Comparison of ENCODE assay signal across 10 cellular contexts in genomic region chr4:4856071-4857000, GRCh38. TPM values are rescaled to one million over a fixed set of nuclear protein-coding genes. Genes with fewer than 3 reads are reported as not detected.
DNase-seq lines count a peak whose midpoint lies in the region; ATAC-seq and TF ChIP-seq lines count a peak whose summit lies in the region.
"Had no signal": no experiment of that assay in that cellular context is flagged by ENCODE, and none has a peak within 500 bp of the region (broad histone marks: within the 10 kb centered on the region; RNA-seq: fewer than 3 reads in every experiment).

No MANE protein-coding gene starts in this region.

- peaks cover 0 to 72% (median 52%) of the 10 kb centered on the region in 4 donors for H3K4me1 ChIP-seq in tibial artery

- H3K36me3 Mint-ChIP-seq in activated T-cell treated with anti-CD3 and anti-CD28 coated beads, Interleukin-2, amount 50 U/mL, for 24 hours (ENCODE audit: low read depth) = no peaks in the 10 kb centered on the region
- H3K36me3 Mint-ChIP-seq in activated T-helper 1 cell treated with anti-CD3 and anti-CD28 coated beads, Interleukin-12 subunit alpha, Interleukin-12 subunit beta, Interleukin-2, Interleukin-4 antibody, amounts not matched to agents 30 ng/mL and 10 ng/mL and 1 ng/mL, durations not matched to agents 14 hours and 24 hours and 36 hours (ENCODE audit: low read depth) = peaks cover 2% of the 10 kb centered on the region

- H3K27me3 Mint-ChIP-seq in activated T-cell treated with anti-CD3 and anti-CD28 coated beads, Interleukin-2, amount 50 U/mL, for 24 hours = peaks cover 85% of the 10 kb centered on the region
- H3K27me3 Mint-ChIP-seq in activated T-helper 1 cell treated with anti-CD3 and anti-CD28 coated beads, Interleukin-12 subunit alpha, Interleukin-12 subunit beta, Interleukin-2, Interleukin-4 antibody, amounts not matched to agents 30 ng/mL and 10 ng/mL and 1 ng/mL, durations not matched to agents 14 hours and 24 hours and 36 hours (ENCODE audit: insufficient read depth) = peaks cover 69% of the 10 kb centered on the region

- H3K4me1 Mint-ChIP-seq in activated T-cell treated with anti-CD3 and anti-CD28 coated beads, Interleukin-2, amount 50 U/mL, for 24 hours (ENCODE audit: low read depth) = peaks cover 51% of the 10 kb centered on the region
- H3K4me1 Mint-ChIP-seq in activated T-helper 1 cell treated with anti-CD3 and anti-CD28 coated beads, Interleukin-12 subunit alpha, Interleukin-12 subunit beta, Interleukin-2, Interleukin-4 antibody, amounts not matched to agents 30 ng/mL and 10 ng/mL and 1 ng/mL, durations not matched to agents 14 hours and 24 hours and 36 hours (ENCODE audit: low read depth) = peaks cover 11% of the 10 kb centered on the region

- H3K9me3 ChIP-seq in tibial artery = no peaks in the 10 kb centered on the region
- H3K9me3 ChIP-seq: body of pancreas had no signal

- intact Hi-C loops in activated T-helper 1 cell treated with anti-CD3 and anti-CD28 coated beads, Interleukin-12 subunit alpha, Interleukin-12 subunit beta, Interleukin-2, Interleukin-4 antibody, amounts not matched to agents 30 ng/mL and 10 ng/mL and 1 ng/mL, durations not matched to agents 14 hours and 24 hours and 36 hours (cut with micrococcal nuclease) = loop anchor here (5.0 kb wide), 1 partner anchor 1036 kb away; the partner anchor contains the start of gene CRMP1
- intact Hi-C loops in tibial artery (cut with DNase I; ENCODE audit: low total_unique reads) = no loop called here

- no peaks in the 10 kb centered on the region for H3K36me3 ChIP-seq in kidney epithelial cell (ENCODE audit: control insufficient read depth, insufficient read depth, low read length)
- no peaks in the 10 kb centered on the region for H3K36me3 ChIP-seq in tibial artery

- peaks cover 2% of the 10 kb centered on the region for H3K9me3 Mint-ChIP-seq in activated T-cell treated with anti-CD3 and anti-CD28 coated beads, Interleukin-2, amount 50 U/mL, for 24 hours
- no peaks in the 10 kb centered on the region for H3K9me3 Mint-ChIP-seq in activated T-helper 1 cell treated with anti-CD3 and anti-CD28 coated beads, Interleukin-12 subunit alpha, Interleukin-12 subunit beta, Interleukin-2, Interleukin-4 antibody, amounts not matched to agents 30 ng/mL and 10 ng/mL and 1 ng/mL, durations not matched to agents 14 hours and 24 hours and 36 hours

- peak overlapping the region; percentile 51 for H3K4me3 Mint-ChIP-seq in activated T-cell treated with anti-CD3 and anti-CD28 coated beads, Interleukin-2, amount 50 U/mL, for 24 hours
- H3K4me3 Mint-ChIP-seq in activated T-helper 1 cell treated with anti-CD3 and anti-CD28 coated beads, Interleukin-12 subunit alpha, Interleukin-12 subunit beta, Interleukin-2, Interleukin-4 antibody, amounts not matched to agents 30 ng/mL and 10 ng/mL and 1 ng/mL, durations not matched to agents 14 hours and 24 hours and 36 hours = no peak overlapping the region

- H3K27ac Mint-ChIP-seq in activated T-cell treated with anti-CD3 and anti-CD28 coated beads, Interleukin-2, amount 50 U/mL, for 24 hours = peak overlapping the region; percentile 66
- H3K27ac Mint-ChIP-seq in activated T-helper 1 cell treated with anti-CD3 and anti-CD28 coated beads, Interleukin-12 subunit alpha, Interleukin-12 subunit beta, Interleukin-2, Interleukin-4 antibody, amounts not matched to agents 30 ng/mL and 10 ng/mL and 1 ng/mL, durations not matched to agents 14 hours and 24 hours and 36 hours = peak overlapping the region; percentile 61

- no peak for DNase-seq in activated T-cell treated with anti-CD3 and anti-CD28 coated beads, Interleukin-2, amount 50 U/mL, for 24 hours
- DNase-seq in activated T-cell treated with anti-CD3 and anti-CD28 coated beads, Interleukin-2, amount 50 U/mL, for 1 hour = no peak
- DNase-seq in activated T-helper 1 cell treated with anti-CD3 and anti-CD28 coated beads, Interleukin-12 subunit alpha, Interleukin-12 subunit beta, Interleukin-2, Interleukin-4 antibody, amounts not matched to agents 30 ng/mL and 10 ng/mL and 1 ng/mL, durations not matched to agents 14 hours and 24 hours and 36 hours (ENCODE audit: low spot score) = no peak
- DNase-seq in kidney epithelial cell (ENCODE audit: low read depth) (no peak), tibial artery (peak in 1 of 2 donors; percentile 56), NCI-H1436 treated with DMSO at 0.1 percent for 48 hours (lab: John Stamatoyannopoulos, UW) (no peak)
- no peak for DNase-seq in stimulated activated naive CD4-positive, alpha-beta T cell treated with Interleukin-2 at 50 U/mL for 16 hours (lab: John Stamatoyannopoulos, UW)
- DNase-seq: Karpas-422 had no signal

- H3K27ac ChIP-seq in tibial artery = no peak overlapping the region
- H3K27ac ChIP-seq: body of pancreas had no signal

- TF ChIP-seq CTCF in kidney epithelial cell (IDR thresholded peaks at IDR 0.05; ENCODE audit: insufficient read depth, low read length, poor library complexity, severe bottlenecking) (no peak), tibial artery (IDR thresholded peaks at IDR 0.05) (no peak)

- H3K4me3 ChIP-seq in kidney epithelial cell (ENCODE audit: low read depth, low read length) = peak overlapping the region; percentile 5
- H3K4me3 ChIP-seq in tibial artery = peak overlapping the region; percentile 17 to 47
- H3K4me3 ChIP-seq: body of pancreas had no signal

- H3K27me3 ChIP-seq in kidney epithelial cell (ENCODE audit: control insufficient read depth, insufficient read depth, low read length) (peaks cover 93% of the 10 kb centered on the region), tibial artery (peaks cover 3 to 92% of the 10 kb centered on the region in 2 donors)

- ATAC-seq in GM19455 (IDR thresholded peaks at IDR 0.05; ENCODE audit: unreplicated experiment) = no peak
- ATAC-seq: body of pancreas had no signal

RNA-seq across cellular contexts. Expression of gene MSX1, which starts 3.1 kb away (rescaled TPM):
- total RNA-seq in activated T-helper 1 cell treated with anti-CD3 and anti-CD28 coated beads, Interleukin-12 subunit alpha, Interleukin-12 subunit beta, Interleukin-2, Interleukin-4 antibody, amounts not matched to agents 30 ng/mL and 10 ng/mL and 1 ng/mL, durations not matched to agents 14 hours and 24 hours and 36 hours = not detected in 2 replicates
- 1.0 and 1.6 TPM in 2 replicates for total RNA-seq in kidney epithelial cell
